ENCODE assay signal across 2 cellular contexts in genomic region chr11:119297938-119298337, GRCh38.
TF ChIP-seq lines count a peak whose summit lies in the region.

No MANE protein-coding gene starts in this region.

TF ChIP-seq in liver, 16 proteins besides CTCF, POLR2A, EP300 and RAD21:
- TF ChIP-seq RXRA (IDR thresholded peaks at IDR 0.05) (peak; percentile 60 to 69), HNF4A (conservative IDR thresholded peaks at IDR 0.05) (peak; percentile 30 to 34), SP1 (IDR thresholded peaks at IDR 0.05) (no peak)

TF ChIP-seq in HepG2, 621 proteins besides CTCF, POLR2A, EP300 and RAD21:
- TF ChIP-seq SOX13 (IDR thresholded peaks at IDR 0.05) = no peak
- no peak for TF ChIP-seq SOX13 (CRISPR knock-in tag; conservative IDR thresholded peaks at IDR 0.05 in 1 of 2, IDR thresholded peaks at IDR 0.05 in 1 of 2)
- no peak for TF ChIP-seq MLX (CRISPR knock-in tag; IDR thresholded peaks at IDR 0.05)
- no peak for TF ChIP-seq ZC3H4 (CRISPR knock-in tag; IDR thresholded peaks at IDR 0.05; ENCODE audit: borderline replicate concordance)
- no peak for TF ChIP-seq HNF4A (CRISPR knock-in tag; IDR thresholded peaks at IDR 0.05)
- TF ChIP-seq NFRKB (IDR thresholded peaks at IDR 0.05) = no peak
